In the genomic region with DNA sequence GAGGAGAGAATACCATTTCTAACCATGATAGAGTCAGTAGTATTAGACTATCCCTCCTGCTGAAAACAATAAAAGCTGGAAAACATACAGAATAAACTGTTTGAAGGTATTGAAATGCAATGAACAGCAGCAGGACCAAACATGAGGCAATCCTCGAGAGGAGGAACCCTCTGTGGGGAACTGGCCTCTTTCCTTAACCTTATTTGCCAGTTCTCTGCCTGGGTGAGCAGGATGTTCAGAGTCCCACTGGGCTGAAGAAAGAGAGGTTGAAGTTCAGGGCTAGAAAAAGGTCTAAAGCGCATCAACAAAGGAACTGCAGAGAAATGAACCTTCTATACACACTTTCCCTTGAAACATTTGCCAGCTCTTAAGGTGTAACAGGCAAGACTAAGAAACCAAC, we compare ENCODE assay signal across 2 cellular contexts.
TF ChIP-seq lines count a peak whose summit lies in the region.

No MANE protein-coding gene starts in this region.

TF ChIP-seq in H1, 55 proteins besides CTCF, POLR2A, EP300 and RAD21 (continued from another document):
- TF ChIP-seq, protein P1, sequence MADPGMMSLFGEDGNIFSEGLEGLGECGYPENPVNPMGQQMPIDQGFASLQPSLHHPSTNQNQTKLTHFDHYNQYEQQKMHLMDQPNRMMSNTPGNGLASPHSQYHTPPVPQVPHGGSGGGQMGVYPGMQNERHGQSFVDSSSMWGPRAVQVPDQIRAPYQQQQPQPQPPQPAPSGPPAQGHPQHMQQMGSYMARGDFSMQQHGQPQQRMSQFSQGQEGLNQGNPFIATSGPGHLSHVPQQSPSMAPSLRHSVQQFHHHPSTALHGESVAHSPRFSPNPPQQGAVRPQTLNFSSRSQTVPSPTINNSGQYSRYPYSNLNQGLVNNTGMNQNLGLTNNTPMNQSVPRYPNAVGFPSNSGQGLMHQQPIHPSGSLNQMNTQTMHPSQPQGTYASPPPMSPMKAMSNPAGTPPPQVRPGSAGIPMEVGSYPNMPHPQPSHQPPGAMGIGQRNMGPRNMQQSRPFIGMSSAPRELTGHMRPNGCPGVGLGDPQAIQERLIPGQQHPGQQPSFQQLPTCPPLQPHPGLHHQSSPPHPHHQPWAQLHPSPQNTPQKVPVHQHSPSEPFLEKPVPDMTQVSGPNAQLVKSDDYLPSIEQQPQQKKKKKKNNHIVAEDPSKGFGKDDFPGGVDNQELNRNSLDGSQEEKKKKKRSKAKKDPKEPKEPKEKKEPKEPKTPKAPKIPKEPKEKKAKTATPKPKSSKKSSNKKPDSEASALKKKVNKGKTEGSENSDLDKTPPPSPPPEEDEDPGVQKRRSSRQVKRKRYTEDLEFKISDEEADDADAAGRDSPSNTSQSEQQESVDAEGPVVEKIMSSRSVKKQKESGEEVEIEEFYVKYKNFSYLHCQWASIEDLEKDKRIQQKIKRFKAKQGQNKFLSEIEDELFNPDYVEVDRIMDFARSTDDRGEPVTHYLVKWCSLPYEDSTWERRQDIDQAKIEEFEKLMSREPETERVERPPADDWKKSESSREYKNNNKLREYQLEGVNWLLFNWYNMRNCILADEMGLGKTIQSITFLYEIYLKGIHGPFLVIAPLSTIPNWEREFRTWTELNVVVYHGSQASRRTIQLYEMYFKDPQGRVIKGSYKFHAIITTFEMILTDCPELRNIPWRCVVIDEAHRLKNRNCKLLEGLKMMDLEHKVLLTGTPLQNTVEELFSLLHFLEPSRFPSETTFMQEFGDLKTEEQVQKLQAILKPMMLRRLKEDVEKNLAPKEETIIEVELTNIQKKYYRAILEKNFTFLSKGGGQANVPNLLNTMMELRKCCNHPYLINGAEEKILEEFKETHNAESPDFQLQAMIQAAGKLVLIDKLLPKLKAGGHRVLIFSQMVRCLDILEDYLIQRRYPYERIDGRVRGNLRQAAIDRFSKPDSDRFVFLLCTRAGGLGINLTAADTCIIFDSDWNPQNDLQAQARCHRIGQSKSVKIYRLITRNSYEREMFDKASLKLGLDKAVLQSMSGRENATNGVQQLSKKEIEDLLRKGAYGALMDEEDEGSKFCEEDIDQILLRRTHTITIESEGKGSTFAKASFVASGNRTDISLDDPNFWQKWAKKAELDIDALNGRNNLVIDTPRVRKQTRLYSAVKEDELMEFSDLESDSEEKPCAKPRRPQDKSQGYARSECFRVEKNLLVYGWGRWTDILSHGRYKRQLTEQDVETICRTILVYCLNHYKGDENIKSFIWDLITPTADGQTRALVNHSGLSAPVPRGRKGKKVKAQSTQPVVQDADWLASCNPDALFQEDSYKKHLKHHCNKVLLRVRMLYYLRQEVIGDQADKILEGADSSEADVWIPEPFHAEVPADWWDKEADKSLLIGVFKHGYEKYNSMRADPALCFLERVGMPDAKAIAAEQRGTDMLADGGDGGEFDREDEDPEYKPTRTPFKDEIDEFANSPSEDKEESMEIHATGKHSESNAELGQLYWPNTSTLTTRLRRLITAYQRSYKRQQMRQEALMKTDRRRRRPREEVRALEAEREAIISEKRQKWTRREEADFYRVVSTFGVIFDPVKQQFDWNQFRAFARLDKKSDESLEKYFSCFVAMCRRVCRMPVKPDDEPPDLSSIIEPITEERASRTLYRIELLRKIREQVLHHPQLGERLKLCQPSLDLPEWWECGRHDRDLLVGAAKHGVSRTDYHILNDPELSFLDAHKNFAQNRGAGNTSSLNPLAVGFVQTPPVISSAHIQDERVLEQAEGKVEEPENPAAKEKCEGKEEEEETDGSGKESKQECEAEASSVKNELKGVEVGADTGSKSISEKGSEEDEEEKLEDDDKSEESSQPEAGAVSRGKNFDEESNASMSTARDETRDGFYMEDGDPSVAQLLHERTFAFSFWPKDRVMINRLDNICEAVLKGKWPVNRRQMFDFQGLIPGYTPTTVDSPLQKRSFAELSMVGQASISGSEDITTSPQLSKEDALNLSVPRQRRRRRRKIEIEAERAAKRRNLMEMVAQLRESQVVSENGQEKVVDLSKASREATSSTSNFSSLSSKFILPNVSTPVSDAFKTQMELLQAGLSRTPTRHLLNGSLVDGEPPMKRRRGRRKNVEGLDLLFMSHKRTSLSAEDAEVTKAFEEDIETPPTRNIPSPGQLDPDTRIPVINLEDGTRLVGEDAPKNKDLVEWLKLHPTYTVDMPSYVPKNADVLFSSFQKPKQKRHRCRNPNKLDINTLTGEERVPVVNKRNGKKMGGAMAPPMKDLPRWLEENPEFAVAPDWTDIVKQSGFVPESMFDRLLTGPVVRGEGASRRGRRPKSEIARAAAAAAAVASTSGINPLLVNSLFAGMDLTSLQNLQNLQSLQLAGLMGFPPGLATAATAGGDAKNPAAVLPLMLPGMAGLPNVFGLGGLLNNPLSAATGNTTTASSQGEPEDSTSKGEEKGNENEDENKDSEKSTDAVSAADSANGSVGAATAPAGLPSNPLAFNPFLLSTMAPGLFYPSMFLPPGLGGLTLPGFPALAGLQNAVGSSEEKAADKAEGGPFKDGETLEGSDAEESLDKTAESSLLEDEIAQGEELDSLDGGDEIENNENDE (IDR thresholded peaks at IDR 0.05; ENCODE audit: insufficient replicate concordance, low read length), result no peak
- TF ChIP-seq SP2 (IDR thresholded peaks at IDR 0.05; ENCODE audit: low read length), result no peak
- TF ChIP-seq RBBP5 (IDR thresholded peaks at IDR 0.05; ENCODE audit: borderline replicate concordance, low read depth, low read length), result no peak
- TF ChIP-seq, protein P2, sequence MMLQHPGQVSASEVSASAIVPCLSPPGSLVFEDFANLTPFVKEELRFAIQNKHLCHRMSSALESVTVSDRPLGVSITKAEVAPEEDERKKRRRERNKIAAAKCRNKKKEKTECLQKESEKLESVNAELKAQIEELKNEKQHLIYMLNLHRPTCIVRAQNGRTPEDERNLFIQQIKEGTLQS (IDR thresholded peaks at IDR 0.05; ENCODE audit: insufficient read depth, low read depth, low read length), result no peak
- no peak for TF ChIP-seq MAFK (IDR thresholded peaks at IDR 0.05; ENCODE audit: low read depth, low read length)
- TF ChIP-seq PHF8 (conservative IDR thresholded peaks at IDR 0.05; ENCODE audit: low read depth, low read length), result no peak
- TF ChIP-seq KDM5A (IDR thresholded peaks at IDR 0.05; ENCODE audit: low read length), result no peak
- no peak for TF ChIP-seq SIRT6 (IDR thresholded peaks at IDR 0.05; ENCODE audit: low read length)
- no peak for TF ChIP-seq RNF2 (IDR thresholded peaks at IDR 0.05; ENCODE audit: borderline replicate concordance, low read depth, low read length, missing control alignments, poor library complexity, severe bottlenecking)
- TF ChIP-seq CEBPB (IDR thresholded peaks at IDR 0.05; ENCODE audit: low read depth, low read length), result no peak
- TF ChIP-seq CHD1 (IDR thresholded peaks at IDR 0.05; ENCODE audit: low read depth, low read length), result no peak
- TF ChIP-seq GTF2F1 (IDR thresholded peaks at IDR 0.05; ENCODE audit: borderline replicate concordance, low read depth, low read length), result no peak
- TF ChIP-seq KDM1A (IDR thresholded peaks at IDR 0.05; ENCODE audit: borderline replicate concordance, low read length), result no peak
- no peak for TF ChIP-seq CHD2 (IDR thresholded peaks at IDR 0.05; ENCODE audit: low read length)
- no peak for TF ChIP-seq TAF7 (optimal IDR thresholded peaks at IDR 0.05; ENCODE audit: borderline replicate concordance, low read depth, low read length)
- TF ChIP-seq, protein P3, sequence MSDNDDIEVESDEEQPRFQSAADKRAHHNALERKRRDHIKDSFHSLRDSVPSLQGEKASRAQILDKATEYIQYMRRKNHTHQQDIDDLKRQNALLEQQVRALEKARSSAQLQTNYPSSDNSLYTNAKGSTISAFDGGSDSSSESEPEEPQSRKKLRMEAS (IDR thresholded peaks at IDR 0.05), result no peak
- no peak for TF ChIP-seq ZNF274 (IDR thresholded peaks at IDR 0.05; ENCODE audit: borderline replicate concordance, extremely low read depth, low read length)
TF ChIP-seq in H1: peak in this region for 0.

TF ChIP-seq in WTC11, 78 proteins besides CTCF, POLR2A, EP300 and RAD21 (continued from another document):
- TF ChIP-seq, protein P4, sequence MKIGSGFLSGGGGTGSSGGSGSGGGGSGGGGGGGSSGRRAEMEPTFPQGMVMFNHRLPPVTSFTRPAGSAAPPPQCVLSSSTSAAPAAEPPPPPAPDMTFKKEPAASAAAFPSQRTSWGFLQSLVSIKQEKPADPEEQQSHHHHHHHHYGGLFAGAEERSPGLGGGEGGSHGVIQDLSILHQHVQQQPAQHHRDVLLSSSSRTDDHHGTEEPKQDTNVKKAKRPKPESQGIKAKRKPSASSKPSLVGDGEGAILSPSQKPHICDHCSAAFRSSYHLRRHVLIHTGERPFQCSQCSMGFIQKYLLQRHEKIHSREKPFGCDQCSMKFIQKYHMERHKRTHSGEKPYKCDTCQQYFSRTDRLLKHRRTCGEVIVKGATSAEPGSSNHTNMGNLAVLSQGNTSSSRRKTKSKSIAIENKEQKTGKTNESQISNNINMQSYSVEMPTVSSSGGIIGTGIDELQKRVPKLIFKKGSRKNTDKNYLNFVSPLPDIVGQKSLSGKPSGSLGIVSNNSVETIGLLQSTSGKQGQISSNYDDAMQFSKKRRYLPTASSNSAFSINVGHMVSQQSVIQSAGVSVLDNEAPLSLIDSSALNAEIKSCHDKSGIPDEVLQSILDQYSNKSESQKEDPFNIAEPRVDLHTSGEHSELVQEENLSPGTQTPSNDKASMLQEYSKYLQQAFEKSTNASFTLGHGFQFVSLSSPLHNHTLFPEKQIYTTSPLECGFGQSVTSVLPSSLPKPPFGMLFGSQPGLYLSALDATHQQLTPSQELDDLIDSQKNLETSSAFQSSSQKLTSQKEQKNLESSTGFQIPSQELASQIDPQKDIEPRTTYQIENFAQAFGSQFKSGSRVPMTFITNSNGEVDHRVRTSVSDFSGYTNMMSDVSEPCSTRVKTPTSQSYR (CRISPR knock-in tag; IDR thresholded peaks at IDR 0.05), result no peak
- TF ChIP-seq ZNF671 (CRISPR knock-in tag; IDR thresholded peaks at IDR 0.05) (no peak), TCF7 (CRISPR knock-in tag; IDR thresholded peaks at IDR 0.05; ENCODE audit: low read depth) (no peak), GTF2I (CRISPR knock-in tag; conservative IDR thresholded peaks at IDR 0.05) (no peak), FOXK1 (CRISPR knock-in tag; IDR thresholded peaks at IDR 0.05) (no peak), ELF4 (CRISPR knock-in tag; IDR thresholded peaks at IDR 0.05; ENCODE audit: low read depth) (no peak), ZNF317 (CRISPR knock-in tag; IDR thresholded peaks at IDR 0.05; ENCODE audit: borderline replicate concordance, low read depth) (no peak), TP53 (CRISPR knock-in tag; IDR thresholded peaks at IDR 0.05) (no peak), NFATC4 (CRISPR knock-in tag; IDR thresholded peaks at IDR 0.05) (no peak)
- TF ChIP-seq, protein P5, sequence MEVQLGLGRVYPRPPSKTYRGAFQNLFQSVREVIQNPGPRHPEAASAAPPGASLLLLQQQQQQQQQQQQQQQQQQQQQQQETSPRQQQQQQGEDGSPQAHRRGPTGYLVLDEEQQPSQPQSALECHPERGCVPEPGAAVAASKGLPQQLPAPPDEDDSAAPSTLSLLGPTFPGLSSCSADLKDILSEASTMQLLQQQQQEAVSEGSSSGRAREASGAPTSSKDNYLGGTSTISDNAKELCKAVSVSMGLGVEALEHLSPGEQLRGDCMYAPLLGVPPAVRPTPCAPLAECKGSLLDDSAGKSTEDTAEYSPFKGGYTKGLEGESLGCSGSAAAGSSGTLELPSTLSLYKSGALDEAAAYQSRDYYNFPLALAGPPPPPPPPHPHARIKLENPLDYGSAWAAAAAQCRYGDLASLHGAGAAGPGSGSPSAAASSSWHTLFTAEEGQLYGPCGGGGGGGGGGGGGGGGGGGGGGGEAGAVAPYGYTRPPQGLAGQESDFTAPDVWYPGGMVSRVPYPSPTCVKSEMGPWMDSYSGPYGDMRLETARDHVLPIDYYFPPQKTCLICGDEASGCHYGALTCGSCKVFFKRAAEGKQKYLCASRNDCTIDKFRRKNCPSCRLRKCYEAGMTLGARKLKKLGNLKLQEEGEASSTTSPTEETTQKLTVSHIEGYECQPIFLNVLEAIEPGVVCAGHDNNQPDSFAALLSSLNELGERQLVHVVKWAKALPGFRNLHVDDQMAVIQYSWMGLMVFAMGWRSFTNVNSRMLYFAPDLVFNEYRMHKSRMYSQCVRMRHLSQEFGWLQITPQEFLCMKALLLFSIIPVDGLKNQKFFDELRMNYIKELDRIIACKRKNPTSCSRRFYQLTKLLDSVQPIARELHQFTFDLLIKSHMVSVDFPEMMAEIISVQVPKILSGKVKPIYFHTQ (CRISPR knock-in tag; IDR thresholded peaks at IDR 0.05), result no peak
- TF ChIP-seq, protein P6, sequence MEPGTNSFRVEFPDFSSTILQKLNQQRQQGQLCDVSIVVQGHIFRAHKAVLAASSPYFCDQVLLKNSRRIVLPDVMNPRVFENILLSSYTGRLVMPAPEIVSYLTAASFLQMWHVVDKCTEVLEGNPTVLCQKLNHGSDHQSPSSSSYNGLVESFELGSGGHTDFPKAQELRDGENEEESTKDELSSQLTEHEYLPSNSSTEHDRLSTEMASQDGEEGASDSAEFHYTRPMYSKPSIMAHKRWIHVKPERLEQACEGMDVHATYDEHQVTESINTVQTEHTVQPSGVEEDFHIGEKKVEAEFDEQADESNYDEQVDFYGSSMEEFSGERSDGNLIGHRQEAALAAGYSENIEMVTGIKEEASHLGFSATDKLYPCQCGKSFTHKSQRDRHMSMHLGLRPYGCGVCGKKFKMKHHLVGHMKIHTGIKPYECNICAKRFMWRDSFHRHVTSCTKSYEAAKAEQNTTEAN (CRISPR knock-in tag; IDR thresholded peaks at IDR 0.05), result no peak
- TF ChIP-seq, protein P7, sequence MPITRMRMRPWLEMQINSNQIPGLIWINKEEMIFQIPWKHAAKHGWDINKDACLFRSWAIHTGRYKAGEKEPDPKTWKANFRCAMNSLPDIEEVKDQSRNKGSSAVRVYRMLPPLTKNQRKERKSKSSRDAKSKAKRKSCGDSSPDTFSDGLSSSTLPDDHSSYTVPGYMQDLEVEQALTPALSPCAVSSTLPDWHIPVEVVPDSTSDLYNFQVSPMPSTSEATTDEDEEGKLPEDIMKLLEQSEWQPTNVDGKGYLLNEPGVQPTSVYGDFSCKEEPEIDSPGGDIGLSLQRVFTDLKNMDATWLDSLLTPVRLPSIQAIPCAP (CRISPR knock-in tag; IDR thresholded peaks at IDR 0.05), result no peak
